Comparison of ENCODE assay signal across 18 cellular contexts in the genomic region with DNA sequence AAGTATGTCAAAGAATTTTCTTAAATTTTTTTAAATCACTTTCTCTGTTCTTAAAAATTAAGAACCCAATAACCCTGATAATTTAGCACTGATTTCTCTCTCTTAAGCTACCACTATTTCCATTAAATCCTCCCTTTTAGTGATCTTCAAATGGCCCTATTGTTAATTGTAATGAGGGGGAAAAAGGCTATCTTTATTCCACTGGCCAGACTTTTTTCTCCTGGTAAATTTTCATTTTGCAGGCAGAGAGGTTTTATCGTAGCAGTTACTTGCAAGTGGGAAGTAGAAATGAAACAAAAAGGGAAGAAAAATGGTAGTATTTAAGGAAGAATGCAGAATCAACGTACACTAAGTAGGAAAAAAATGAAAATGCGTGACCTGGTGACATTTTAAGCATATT.
"Had no signal": no experiment of that assay in that cellular context is flagged by ENCODE, and none has a peak within 500 bp of the region (broad histone marks: within the 10 kb centered on the region; RNA-seq: fewer than 3 reads in every experiment).

No MANE protein-coding gene starts in this region.

- FAIRE-seq: endometrium had no signal

- H3K27ac ChIP-seq: left lung, psoas muscle, suprapubic skin, upper lobe of left lung, VCaP had no signal

- H3K9me3 ChIP-seq: esophagus muscularis mucosa, left lung, psoas muscle, spleen, suprapubic skin, upper lobe of left lung had no signal

- H3K36me3 ChIP-seq: spleen had no signal

- DNase-seq: activated CD4-positive, alpha-beta T cell treated with anti-CD3 and anti-CD28 coated beads for 4 hours; activated CD8-positive, alpha-beta memory T cell treated with anti-CD3 and anti-CD28 coated beads, Interleukin-2, amount 50 U/mL, for 48 hours; activated CD8-positive, alpha-beta T cell treated with anti-CD3 and anti-CD28 coated beads, Interleukin-2, amount 10 ng/mL, durations not matched to agents 7 days and 5 days; activated naive CD4-positive, alpha-beta T cell; activated naive CD8-positive, alpha-beta T cell treated with anti-CD3 and anti-CD28 coated beads, Interleukin-2, amount 50 U/mL, for 24 hours; cortex of kidney; occipital lobe; stimulated activated CD4-positive, alpha-beta T cell treated with anti-CD3 and anti-CD28 coated beads, Interleukin-1b, Interleukin-23, amount 100 ng/mL, for 48 hours; stimulated activated naive CD4-positive, alpha-beta T cell; T1000 had no signal

- H3K4me1 ChIP-seq: psoas muscle, suprapubic skin, upper lobe of left lung had no signal

- H3K27me3 ChIP-seq: esophagus muscularis mucosa, left lung, spleen, suprapubic skin, upper lobe of left lung had no signal

- H3K4me3 ChIP-seq: esophagus muscularis mucosa, left lung, psoas muscle, spleen, suprapubic skin, upper lobe of left lung had no signal
